In the genomic region with DNA sequence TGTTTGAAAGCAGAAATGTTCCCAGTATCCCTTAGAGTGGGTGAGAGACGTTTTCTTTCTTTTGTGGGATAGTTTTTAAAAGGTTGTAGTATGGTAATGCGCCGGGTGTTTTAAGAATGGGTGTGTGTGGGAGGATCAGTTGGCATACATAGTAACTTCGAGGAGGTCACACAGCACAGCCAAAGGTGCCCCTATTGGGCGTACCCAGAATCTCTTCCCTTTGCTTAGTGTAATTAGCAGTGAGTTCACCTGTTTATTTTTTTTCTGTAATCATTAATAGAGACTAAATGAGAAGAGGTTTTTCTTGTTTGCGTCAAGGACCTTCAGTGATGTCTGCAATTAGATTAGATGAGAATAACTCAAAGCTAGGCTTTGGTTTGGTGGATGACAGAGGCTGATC, we compare ENCODE assay signal across 9 cellular contexts. TPM values are rescaled to one million over a fixed set of nuclear protein-coding genes. Genes with fewer than 3 reads are reported as not detected.
DNase-seq lines count a peak whose midpoint lies in the region; ATAC-seq and TF ChIP-seq lines count a peak whose summit lies in the region.
"Had no signal": no experiment of that assay in that cellular context is flagged by ENCODE, and none has a peak within 500 bp of the region (broad histone marks: within the 10 kb centered on the region; RNA-seq: fewer than 3 reads in every experiment).

No MANE protein-coding gene starts in this region.

- H3K36me3 ChIP-seq in OCI-LY1 (ENCODE audit: insufficient read depth, low read length) (0 out of 2 replicates have a peak, but pooled peaks cover 3% of the 10 kb centered on the region), esophagus squamous epithelium (no peaks in the 10 kb centered on the region)

- DNase-seq in DMS53 (lab: John Stamatoyannopoulos, UW) (peak; percentile 21), DMS53 treated with DMSO at 0.1 percent for 48 hours (lab: John Stamatoyannopoulos, UW; ENCODE audit: unreplicated experiment) (no peak), esophagus squamous epithelium (lab: John Stamatoyannopoulos, UW) (no peak), skeletal muscle cell (ENCODE audit: low read depth) (no peak)
- no peak for DNase-seq in activated T-helper 1 cell treated with anti-CD3 and anti-CD28 coated beads, Interleukin-12 subunit alpha, Interleukin-12 subunit beta, Interleukin-2, Interleukin-4 antibody, amounts not matched to agents 30 ng/mL and 10 ng/mL and 1 ng/mL, durations not matched to agents 14 hours and 24 hours and 36 hours (ENCODE audit: low spot score)
- DNase-seq: NCI-H1694 treated with DMSO at 0.1 percent for 48 hours had no signal

- H3K9ac ChIP-seq in OCI-LY1 (ENCODE audit: low read length), result peak overlapping the region; percentile 63; the same call in 1 of the 2 replicates

- no peak for ATAC-seq in HG03354 (IDR thresholded peaks at IDR 0.05; ENCODE audit: poor library complexity, severe bottlenecking, unreplicated experiment)
- no peak for ATAC-seq in HG02642 (IDR thresholded peaks at IDR 0.05; ENCODE audit: poor library complexity, unreplicated experiment)

- H3K27me3 ChIP-seq in OCI-LY1 (ENCODE audit: insufficient read depth, low read length) (no peaks in the 10 kb centered on the region), esophagus squamous epithelium (no peaks in the 10 kb centered on the region)

- H4K20me1 ChIP-seq in OCI-LY1 (ENCODE audit: insufficient read depth, low read length), result no peaks in the 10 kb centered on the region

- H3K4me3 ChIP-seq in OCI-LY1 (ENCODE audit: low read depth, low read length, poor library complexity, severe bottlenecking) (peak overlapping the region; percentile 76), esophagus squamous epithelium (peak overlapping the region; percentile 71 to 94 (median 92)), skeletal muscle cell (ENCODE audit: low read depth, low read length) (peak overlapping the region; percentile 75)

- TF ChIP-seq POLR2A in esophagus squamous epithelium (IDR thresholded peaks at IDR 0.05), result no peak

- H3K36me3 Mint-ChIP-seq in activated T-helper 1 cell treated with anti-CD3 and anti-CD28 coated beads, Interleukin-12 subunit alpha, Interleukin-12 subunit beta, Interleukin-2, Interleukin-4 antibody, amounts not matched to agents 30 ng/mL and 10 ng/mL and 1 ng/mL, durations not matched to agents 14 hours and 24 hours and 36 hours (ENCODE audit: low read depth), result peaks cover 3% of the 10 kb centered on the region

- H3K9me3 ChIP-seq in OCI-LY1 (ENCODE audit: low read length) (no peaks in the 10 kb centered on the region), esophagus squamous epithelium (no peaks in the 10 kb centered on the region)

- intact Hi-C loops in esophagus squamous epithelium (cut with DNase I), result no loop called here
- intact Hi-C loops in activated T-helper 1 cell treated with anti-CD3 and anti-CD28 coated beads, Interleukin-12 subunit alpha, Interleukin-12 subunit beta, Interleukin-2, Interleukin-4 antibody, amounts not matched to agents 30 ng/mL and 10 ng/mL and 1 ng/mL, durations not matched to agents 14 hours and 24 hours and 36 hours (cut with micrococcal nuclease), result loop anchor here (2.0 to 5.0 kb wide), 3 partner anchors 41 to 743 kb away; a partner anchor contains a TSS

- 17 to 18% methylated on average over 6 of the region's 6 CpGs for WGBS in esophagus squamous epithelium, 2 donors

- H3K4me3 Mint-ChIP-seq in activated T-helper 1 cell treated with anti-CD3 and anti-CD28 coated beads, Interleukin-12 subunit alpha, Interleukin-12 subunit beta, Interleukin-2, Interleukin-4 antibody, amounts not matched to agents 30 ng/mL and 10 ng/mL and 1 ng/mL, durations not matched to agents 14 hours and 24 hours and 36 hours, result no peak overlapping the region

- no peaks in the 10 kb centered on the region for H3K27me3 Mint-ChIP-seq in activated T-helper 1 cell treated with anti-CD3 and anti-CD28 coated beads, Interleukin-12 subunit alpha, Interleukin-12 subunit beta, Interleukin-2, Interleukin-4 antibody, amounts not matched to agents 30 ng/mL and 10 ng/mL and 1 ng/mL, durations not matched to agents 14 hours and 24 hours and 36 hours (ENCODE audit: insufficient read depth)

- H3K4me2 ChIP-seq in OCI-LY1 (ENCODE audit: low read length), result peak overlapping the region; percentile 81

- H3F3A ChIP-seq in OCI-LY1 (ENCODE audit: insufficient read depth, low read length), result no peaks in the 10 kb centered on the region

- no peak overlapping the region for H3K27ac Mint-ChIP-seq in activated T-helper 1 cell treated with anti-CD3 and anti-CD28 coated beads, Interleukin-12 subunit alpha, Interleukin-12 subunit beta, Interleukin-2, Interleukin-4 antibody, amounts not matched to agents 30 ng/mL and 10 ng/mL and 1 ng/mL, durations not matched to agents 14 hours and 24 hours and 36 hours

- peak; percentile 38 for TF ChIP-seq CTCF in OCI-LY1 (IDR thresholded peaks at IDR 0.05; ENCODE audit: low read length)
- peak in 1 of 6 experiments; percentile 18 for TF ChIP-seq CTCF in esophagus squamous epithelium (IDR thresholded peaks at IDR 0.05)

- H2AFZ ChIP-seq in OCI-LY1 (ENCODE audit: low read length), result no peak overlapping the region

- H3K4me1 Mint-ChIP-seq in activated T-helper 1 cell treated with anti-CD3 and anti-CD28 coated beads, Interleukin-12 subunit alpha, Interleukin-12 subunit beta, Interleukin-2, Interleukin-4 antibody, amounts not matched to agents 30 ng/mL and 10 ng/mL and 1 ng/mL, durations not matched to agents 14 hours and 24 hours and 36 hours (ENCODE audit: low read depth), result peaks cover 30% of the 10 kb centered on the region

- H3K4me1 ChIP-seq in OCI-LY1 (ENCODE audit: insufficient read depth, low read length, severe bottlenecking) (peaks cover 36% of the 10 kb centered on the region), esophagus squamous epithelium (peaks cover 17 to 48% (median 20%) of the 10 kb centered on the region in 3 donors)

- H3K79me2 ChIP-seq in OCI-LY1 (ENCODE audit: insufficient read depth, low read length), result peaks cover 12% of the 10 kb centered on the region

- H3K9me3 Mint-ChIP-seq in activated T-helper 1 cell treated with anti-CD3 and anti-CD28 coated beads, Interleukin-12 subunit alpha, Interleukin-12 subunit beta, Interleukin-2, Interleukin-4 antibody, amounts not matched to agents 30 ng/mL and 10 ng/mL and 1 ng/mL, durations not matched to agents 14 hours and 24 hours and 36 hours, result no peaks in the 10 kb centered on the region

- H3K27ac ChIP-seq in OCI-LY1 (ENCODE audit: low read depth, low read length, poor library complexity, severe bottlenecking) (no peak overlapping the region), esophagus squamous epithelium (peak overlapping the region in 2 of 4 donors; percentile 92 to 94)

- H3K9me2 ChIP-seq in OCI-LY1 (ENCODE audit: low read depth, low read length), result no peaks in the 10 kb centered on the region

RNA-seq across cellular contexts. Expression of a gene that starts 1.5 kb away (rescaled TPM):
- 10 to 100 TPM in 1 of 4 donors, 1 to 10 TPM in 3; 5.1 to 10.5 (median 5.9) TPM for total RNA-seq in esophagus squamous epithelium
- 8.8 and 10.6 TPM in 2 replicates for total RNA-seq in activated T-helper 1 cell treated with anti-CD3 and anti-CD28 coated beads, Interleukin-12 subunit alpha, Interleukin-12 subunit beta, Interleukin-2, Interleukin-4 antibody, amounts not matched to agents 30 ng/mL and 10 ng/mL and 1 ng/mL, durations not matched to agents 14 hours and 24 hours and 36 hours

RNA-seq across cellular contexts. Expression of a gene that starts 3.2 kb away (rescaled TPM):
- 1 to 10 TPM; 3.3 to 8.0 (median 7.5) TPM for total RNA-seq in esophagus squamous epithelium
- 8.4 and 10.6 TPM in 2 replicates for total RNA-seq in activated T-helper 1 cell treated with anti-CD3 and anti-CD28 coated beads, Interleukin-12 subunit alpha, Interleukin-12 subunit beta, Interleukin-2, Interleukin-4 antibody, amounts not matched to agents 30 ng/mL and 10 ng/mL and 1 ng/mL, durations not matched to agents 14 hours and 24 hours and 36 hours

RNA-seq across cellular contexts. Expression of a gene that starts 40.1 kb away (rescaled TPM):
- 10 to 100 TPM in 3 of 4 donors, 1 to 10 TPM in 1; 6.3 to 27.8 (median 20.5) TPM for total RNA-seq in esophagus squamous epithelium
- 0.56 and 0.78 TPM in 2 replicates for total RNA-seq in activated T-helper 1 cell treated with anti-CD3 and anti-CD28 coated beads, Interleukin-12 subunit alpha, Interleukin-12 subunit beta, Interleukin-2, Interleukin-4 antibody, amounts not matched to agents 30 ng/mL and 10 ng/mL and 1 ng/mL, durations not matched to agents 14 hours and 24 hours and 36 hours
